8 cellular contexts compared by ENCODE assay signal in genomic region chr14:91113829-91114078, GRCh38. TPM values are rescaled to one million over a fixed set of nuclear protein-coding genes. Genes with fewer than 3 reads are reported as not detected.
DNase-seq lines count a peak whose midpoint lies in the region; ATAC-seq, FAIRE-seq and TF ChIP-seq lines count a peak whose summit lies in the region.

Gene DGLUCY (plus strand): TSS chr14:91114073. CDS start chr14:91160295, 46,222 bp downstream.

- intact Hi-C loops in K562 (cut with micrococcal nuclease): loop anchor here (2.0 kb wide), 1 partner anchor 53 kb away; the partner anchor contains the start of gene RPS6KA5

- H3K36me3 ChIP-seq in K562 (ENCODE audit: control insufficient read depth, insufficient read depth, low read length): peaks cover 7% of the 10 kb centered on the region; the same call in 1 of the 3 replicates
- H3K36me3 ChIP-seq in iPS-18a (ENCODE audit: control insufficient read depth, low read depth, low read length): no peaks in the 10 kb centered on the region

- 3% methylated on average over 5 of the region's 5 CpGs for WGBS in K562 (ENCODE audit: insufficient coverage, low coverage, missing lambda C conversion rate)

- in situ Hi-C loops in K562 (cut with MboI): no loop called here

- CTCF ChIA-PET in K562 (lab: Yijun Ruan, JAX; ENCODE audit: low intra/inter-chr PET ratio): no interaction called here

- no peak for TF ChIP-seq POLR2A in K562 (conservative IDR thresholded peaks at IDR 0.05)

- H3K4me1 ChIP-seq in K562 (replicated peaks in 1 of 2; ENCODE audit: control insufficient read depth in 2 of 2, insufficient read depth in 2 of 2, low read length in 2 of 2) (peaks cover 17 to 37% of the 10 kb centered on the region in 2 experiments), iPS-18a (ENCODE audit: control insufficient read depth, low read depth, low read length) (peaks cover 36% of the 10 kb centered on the region)

- TF ChIP-seq RAD21 in K562 (CRISPR knock-in tag; conservative IDR thresholded peaks at IDR 0.05 in 1 of 2, IDR thresholded peaks at IDR 0.05 in 1 of 2): no peak

- H3K9me3 ChIP-seq in K562 (replicated peaks; ENCODE audit: control insufficient read depth, insufficient read depth, low read depth, low read length) (no peaks in the 10 kb centered on the region), iPS-18a (ENCODE audit: control insufficient read depth, low read depth, low read length) (no peaks in the 10 kb centered on the region)

- ATAC-seq in HG02678 (IDR thresholded peaks at IDR 0.05; ENCODE audit: unreplicated experiment): peak; percentile 77
- ATAC-seq in K562: peak; percentile 86; the same call in 2 of the 3 replicates

- no peaks in the 10 kb centered on the region for H3K9me1 ChIP-seq in K562 (ENCODE audit: control insufficient read depth, insufficient read depth, low read length)

- H3K9ac ChIP-seq in K562 (ENCODE audit: insufficient read depth in 1 of 2, low read depth in 2 of 2, low read length in 2 of 2): peak within 1 kb of the TSS; percentile 87 to 94
- peak within 1 kb of the TSS; percentile 80 for H3K9ac ChIP-seq in iPS-18a (ENCODE audit: low read length)

- peak within 1 kb of the TSS; percentile 83 for H3K4me2 ChIP-seq in K562 (ENCODE audit: insufficient read depth, low read length)

- H3K4me3 ChIP-seq in K562: peak within 1 kb of the TSS; percentile 47
- peak within 1 kb of the TSS; percentile 55 for H3K4me3 ChIP-seq in iPS-18a (ENCODE audit: low read length)
- H3K4me3 ChIP-seq in skin epidermis: peak within 1 kb of the TSS; percentile 47 to 62 (median 55)

- peak within 1 kb of the TSS; percentile 98 for H2AFZ ChIP-seq in K562 (ENCODE audit: low read depth, low read length)

- no peak for TF ChIP-seq CTCF in K562 (IDR thresholded peaks at IDR 0.05 in 2 of 3, conservative IDR thresholded peaks at IDR 0.05 in 1 of 3; ENCODE audit: insufficient read depth in 2 of 3, low read depth in 1 of 3, low read length in 3 of 3)

- H3K79me2 ChIP-seq in K562 (ENCODE audit: control insufficient read depth, insufficient read depth, low read length): peaks cover 51% of the 10 kb centered on the region

- POLR2A ChIA-PET in K562 (lab: Yijun Ruan, JAX): interaction anchor here (0.6 to 2.8 kb wide), 5 partner anchors 9 to 857 kb away, joined by 3 to 13 read pairs (median 4); partner anchors contain the start of gene RPS6KA5

- BruUV-seq in K562 (replicated peaks; lab: Mats Ljungman, UMichigan): no TSS peak

- no peak for FAIRE-seq in K562 (lab: Jason Lieb, UNC)

- H3K27me3 ChIP-seq in K562 (ENCODE audit: control insufficient read depth in 2 of 2, insufficient read depth in 2 of 2, low read length in 2 of 2): no peaks in the 10 kb centered on the region
- no peaks in the 10 kb centered on the region for H3K27me3 ChIP-seq in iPS-18a (ENCODE audit: control insufficient read depth, insufficient read depth, low read length)

- no peak for TF ChIP-seq EP300 in K562 (IDR thresholded peaks at IDR 0.05; ENCODE audit: low read length)

- H4K20me1 ChIP-seq in K562 (replicated peaks; ENCODE audit: control insufficient read depth, insufficient read depth, low read length): no peaks in the 10 kb centered on the region

- peak; percentile 80 for DNase-seq in activated CD4-positive, alpha-beta T cell treated with anti-CD3 and anti-CD28 coated beads for 48 hours
- no peak for DNase-seq in activated CD4-positive, alpha-beta T cell treated with anti-CD3 and anti-CD28 coated beads, Interleukin-2, amount 50 U/mL, for 1 hour
- peak; percentile 72 for DNase-seq in NCI-H524 treated with DMSO at 0.1 percent for 48 hours (lab: John Stamatoyannopoulos, UW)
- DNase-seq in K562 (ENCODE audit: extremely low read depth in 1 of 4, low spot score in 3 of 4): peak in 2 of 4 experiments; percentile 68 to 78
- DNase-seq in midbrain (lab: John Stamatoyannopoulos, UW): no peak

- peak within 1 kb of the TSS; percentile 90 for H3K27ac ChIP-seq in K562 (ENCODE audit: extremely low read depth, low read depth, low read length)
- H3K27ac ChIP-seq in iPS-18a (ENCODE audit: low read length): peak within 1 kb of the TSS; percentile 71
- H3K27ac ChIP-seq in skin epidermis: peak within 1 kb of the TSS; percentile 66 to 99 (median 94)

TF ChIP-seq in K562, 482 proteins besides CTCF, POLR2A, EP300 and RAD21 (continues in another document):
- TF ChIP-seq HSF4 (CRISPR knock-in tag; IDR thresholded peaks at IDR 0.05; ENCODE audit: borderline replicate concordance) (no peak), GTF2F1 (IDR thresholded peaks at IDR 0.05; ENCODE audit: low read depth, low read length) (no peak), TEAD1 (CRISPR knock-in tag; IDR thresholded peaks at IDR 0.05) (no peak), NKRF (IDR thresholded peaks at IDR 0.05; ENCODE audit: borderline replicate concordance) (0 out of 2 replicates have a peak, but pooled peaks have one; percentile 11), ELF4 (CRISPR knock-in tag; IDR thresholded peaks at IDR 0.05) (no peak), ZNF354B (CRISPR knock-in tag; IDR thresholded peaks at IDR 0.05) (no peak), MTA1 (IDR thresholded peaks at IDR 0.05; ENCODE audit: borderline replicate concordance) (no peak), KLF16 (IDR thresholded peaks at IDR 0.05) (no peak), MYC (IDR thresholded peaks at IDR 0.05; ENCODE audit: low read depth, low read length) (peak; percentile 93; the same call in 1 of the 2 replicates), MYC (CRISPR knock-in tag; IDR thresholded peaks at IDR 0.05; ENCODE audit: borderline replicate concordance, low read depth) (no peak)

RNA-seq across cellular contexts. Expression of gene DGLUCY, which starts in this region (rescaled TPM):
- 124 and 216 TPM in 2 replicates for total RNA-seq in K562 (2011; cell fraction: chromatin; rRNA removed; ENCODE audit: low replicate concordance)
- 84.2 and 90.7 TPM in 2 replicates for total RNA-seq in K562 (2011; cell fraction: nucleolus; rRNA removed)
- total RNA-seq in K562 (2011; cell fraction: nucleoplasm; rRNA removed): 89.5 and 97.5 TPM in 2 replicates
- total RNA-seq in K562 (2014; rRNA removed): 22.0 and 26.3 TPM in 2 replicates
- 20.3 and 20.8 TPM in 2 replicates for total RNA-seq in K562 (2014; rRNA removed; fragmentation: Illumina TruSeq; extraction: Trizol)
- total RNA-seq in K562 (2015; rRNA removed; fragmentation: Illumina TruSeq; extraction: Trizol): 23.7 and 27.1 TPM in 2 replicates
- 22.7 and 24.8 TPM in 2 replicates for total RNA-seq in K562 (2021)
- polyA plus RNA-seq in K562 (2011; rRNA removed): 21.0 and 26.1 TPM in 2 replicates
- polyA plus RNA-seq in K562 (2011; cell fraction: cytosol; rRNA removed): 17.5 and 21.4 TPM in 2 replicates
- polyA plus RNA-seq in K562 (2011; cell fraction: nucleus; rRNA removed): 87.1 and 102 TPM in 2 replicates
- 20.8 and 28.9 TPM in 2 replicates for polyA plus RNA-seq in K562 (2012)
- polyA plus RNA-seq in K562 (2014; fragmentation: Illumina TruSeq; extraction: Trizol): 28.4 and 33.4 TPM in 2 replicates
- 10 to 100 TPM in 1 of 2 experiments, 1 to 10 TPM in 1; 9.9 to 14.1 TPM for polyA plus RNA-seq in K562 (2014; fragmentation: Nextera tagmentation; extraction: Ambion mirVana)
- polyA plus RNA-seq in K562 (2014; rRNA removed): 19.9 and 20.6 TPM in 2 replicates
- 36.9 and 45.4 TPM in 2 replicates for polyA minus RNA-seq in K562 (2011; rRNA and poly(A)+ RNA removed)
- polyA minus RNA-seq in K562 (2011; cell fraction: cytosol; rRNA and poly(A)+ RNA removed): 13.7 and 15.5 TPM in 2 replicates
- polyA minus RNA-seq in K562 (2011; cell fraction: nucleus; rRNA and poly(A)+ RNA removed): 40.1 and 53.6 TPM in 2 replicates

Comparison
In these comparisons a context has a peak if more than half of its experiments do, and no peak if none do; other contexts are left out.
1. DNase-seq: peak in activated CD4-positive, alpha-beta T cell treated with anti-CD3 and anti-CD28 coated beads for 48 hours (single experiment) and NCI-H524 treated with DMSO at 0.1 percent for 48 hours (single experiment); none in activated CD4-positive, alpha-beta T cell treated with anti-CD3 and anti-CD28 coated beads, Interleukin-2, amount 50 U/mL, for 1 hour (single experiment) and midbrain (single experiment).
2. Peak in every context shown above with its lines, with median percentiles within 50 percentile points of each other: H3K27ac ChIP-seq and H3K4me3 ChIP-seq.